ENCODE assay signal across 11 cellular contexts in genomic region chr9:132644251-132644650, GRCh38. TPM values are rescaled to one million over a fixed set of nuclear protein-coding genes. Genes with fewer than 3 reads are reported as not detected.
A peak's percentile ranks its signal among the peaks of the same experiment; 100 is the strongest.
DNase-seq lines count a peak whose midpoint lies in the region; ATAC-seq and TF ChIP-seq lines count a peak whose summit lies in the region.
"Had no signal": no experiment of that assay in that cellular context is flagged by ENCODE, and none has a peak within 500 bp of the region (broad histone marks: within the 10 kb centered on the region; RNA-seq: fewer than 3 reads in every experiment).

No MANE protein-coding gene starts in this region.

- H3K9me3 Mint-ChIP-seq in stimulated activated naive B cell treated with anti-CD40 and anti-IgM and Interleukin-4, amounts not matched to agents 10 μg/mL and 1 μg/mL and 100 μg/mL, for 72 hours, result no peaks in the 10 kb centered on the region
- H3K9me3 Mint-ChIP-seq: activated naive CD4-positive, alpha-beta T cell treated with anti-CD3 and anti-CD28 coated beads, Interleukin-2, amount 50 U/mL, for 72 hours had no signal

- intact Hi-C loops in left ventricle myocardium superior (cut with micrococcal nuclease), result no loop called here

- in situ Hi-C loops in astrocyte of the spinal cord (cut with HindIII; ENCODE audit: low sequenced_read_pairs), result no loop called here

- peaks cover 52 to 61% of the 10 kb centered on the region in 2 donors for H3K36me3 Mint-ChIP-seq in stimulated activated naive B cell treated with anti-CD40 and anti-IgM and Interleukin-4, amounts not matched to agents 10 μg/mL and 1 μg/mL and 100 μg/mL, for 72 hours

- H3K4me3 ChIP-seq in astrocyte of the spinal cord (ENCODE audit: low read depth, low read length), result no peak overlapping the region
- H3K4me3 ChIP-seq: PC-9, uterus had no signal

- H3K4me3 Mint-ChIP-seq in stimulated activated naive B cell treated with anti-CD40 and anti-IgM and Interleukin-4, amounts not matched to agents 10 μg/mL and 1 μg/mL and 100 μg/mL, for 72 hours, result no peak overlapping the region

- TF ChIP-seq CTCF in astrocyte of the spinal cord (IDR thresholded peaks at IDR 0.05; ENCODE audit: low read depth, low read length), result peak; percentile 30

- peak; percentile 9 for DNase-seq in activated CD4-positive, alpha-beta T cell treated with anti-CD3 and anti-CD28 coated beads for 48 hours
- DNase-seq in activated CD4-positive, alpha-beta T cell treated with anti-CD3 and anti-CD28 coated beads for 1 hour, result no peak
- DNase-seq in Kasumi-1 (lab: John Stamatoyannopoulos, UW) (peak; percentile 10 to 52), astrocyte of the spinal cord (ENCODE audit: low read depth, low spot score) (no peak), left ventricle myocardium superior (no peak), SK-N-DZ (ENCODE audit: low spot score) (no peak)
- DNase-seq in stimulated activated naive B cell treated with anti-CD40 and anti-IgM and Interleukin-4, amounts not matched to agents 10 μg/mL and 1 μg/mL and 100 μg/mL, for 72 hours, result no peak
- DNase-seq: PC-9, uterus had no signal

- no peaks in the 10 kb centered on the region for H3K27me3 Mint-ChIP-seq in stimulated activated naive B cell treated with anti-CD40 and anti-IgM and Interleukin-4, amounts not matched to agents 10 μg/mL and 1 μg/mL and 100 μg/mL, for 72 hours

- H3K4me1 Mint-ChIP-seq in stimulated activated naive B cell treated with anti-CD40 and anti-IgM and Interleukin-4, amounts not matched to agents 10 μg/mL and 1 μg/mL and 100 μg/mL, for 72 hours, result peaks cover 0 to 2% of the 10 kb centered on the region in 2 donors

- no peak overlapping the region for H3K27ac Mint-ChIP-seq in stimulated activated naive B cell treated with anti-CD40 and anti-IgM and Interleukin-4, amounts not matched to agents 10 μg/mL and 1 μg/mL and 100 μg/mL, for 72 hours
- H3K27ac Mint-ChIP-seq: activated naive CD4-positive, alpha-beta T cell treated with anti-CD3 and anti-CD28 coated beads, Interleukin-2, amount 50 U/mL, for 72 hours had no signal

- peak; percentile 73 to 76 for ATAC-seq in stimulated activated naive B cell treated with anti-CD40 and anti-IgM and Interleukin-4, amounts not matched to agents 10 μg/mL and 1 μg/mL and 100 μg/mL, for 72 hours (replicated peaks)
- ATAC-seq in HG03457 (IDR thresholded peaks at IDR 0.05; ENCODE audit: unreplicated experiment) (no peak), left ventricle myocardium superior (no peak)
- ATAC-seq: activated naive CD4-positive, alpha-beta T cell treated with anti-CD3 and anti-CD28 coated beads, Interleukin-2, amount 50 U/mL, for 72 hours had no signal

RNA-seq across cellular contexts. Expression of gene DDX31, which starts 25.5 kb away (rescaled TPM):
- total RNA-seq in left ventricle myocardium superior, result 5.8 TPM
- polyA plus RNA-seq in SK-N-DZ (2014; cell fraction: cytosol; rRNA removed), result 21.2 and 25.9 TPM in 2 replicates
- polyA plus RNA-seq in SK-N-DZ (2014; cell fraction: nucleus; rRNA removed), result 62.3 and 75.8 TPM in 2 replicates

RNA-seq across cellular contexts. Expression of gene GTF3C4, which starts 26.0 kb away (rescaled TPM):
- total RNA-seq in left ventricle myocardium superior, result 9.9 TPM
- polyA plus RNA-seq in SK-N-DZ (2014; cell fraction: cytosol; rRNA removed), result 15.6 and 16.2 TPM in 2 replicates
- polyA plus RNA-seq in SK-N-DZ (2014; cell fraction: nucleus; rRNA removed), result 4.4 and 5.7 TPM in 2 replicates

Comparison
In these comparisons a context has a peak if more than half of its experiments do, and no peak if none do; other contexts are left out.
1. DNase-seq: peak in activated CD4-positive, alpha-beta T cell treated with anti-CD3 and anti-CD28 coated beads for 48 hours (single experiment) and Kasumi-1 (2 of 2); none in activated CD4-positive, alpha-beta T cell treated with anti-CD3 and anti-CD28 coated beads for 1 hour (single experiment), astrocyte of the spinal cord (single experiment), stimulated activated naive B cell treated with anti-CD40 and anti-IgM and Interleukin-4, amounts not matched to agents 10 μg/mL and 1 μg/mL and 100 μg/mL, for 72 hours (single experiment), left ventricle myocardium superior (single experiment) and SK-N-DZ (single experiment).
2. ATAC-seq: peak in stimulated activated naive B cell treated with anti-CD40 and anti-IgM and Interleukin-4, amounts not matched to agents 10 μg/mL and 1 μg/mL and 100 μg/mL, for 72 hours (2 of 2); none in HG03457 (single experiment) and left ventricle myocardium superior (single experiment).